In the genomic region with DNA sequence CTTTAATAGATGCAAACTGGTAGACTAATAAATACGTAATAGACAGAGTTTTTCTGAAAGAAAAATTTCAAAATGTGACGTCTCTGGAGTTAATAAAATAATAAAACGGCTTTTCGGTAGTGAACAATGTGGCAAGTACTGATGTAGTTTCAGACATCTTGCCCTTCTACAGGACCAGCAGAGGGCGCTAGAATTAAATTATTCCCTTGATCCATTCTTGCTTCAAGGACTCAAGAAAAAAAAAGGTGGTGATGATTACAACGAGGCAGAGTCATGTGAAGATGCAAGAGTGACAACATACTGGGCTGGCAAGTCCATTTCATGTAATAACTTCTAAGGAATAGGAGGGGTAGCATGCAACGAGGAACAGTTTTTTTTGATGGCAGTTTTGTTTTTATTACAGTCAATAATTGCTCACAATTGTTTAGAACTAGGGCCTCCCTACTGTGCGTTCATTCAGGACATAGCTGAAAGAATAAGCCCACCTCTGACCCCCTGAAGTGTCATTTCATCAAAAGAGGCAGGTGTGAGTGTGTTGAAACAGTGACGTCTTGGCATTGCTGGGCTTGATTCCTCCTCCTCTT, we compare ENCODE assay signal across 8 cellular contexts.
DNase-seq lines count a peak whose midpoint lies in the region; ATAC-seq, FAIRE-seq and TF ChIP-seq lines count a peak whose summit lies in the region.

No MANE protein-coding gene starts in this region.

- H3K4me1 ChIP-seq in DOHH2 (ENCODE audit: control insufficient read depth, low read length): no peaks in the 10 kb centered on the region
- H3K4me1 ChIP-seq in kidney (ENCODE audit: control insufficient read depth in 1 of 2, insufficient read depth in 1 of 2, low read depth in 1 of 2, low read length in 2 of 2): no peaks in the 10 kb centered on the region

- no peaks in the 10 kb centered on the region for H3K9me3 ChIP-seq in DOHH2 (ENCODE audit: control insufficient read depth, insufficient read depth, low read length)
- H3K9me3 ChIP-seq in kidney (ENCODE audit: control insufficient read depth in 1 of 2, low read length in 2 of 2): no peaks in the 10 kb centered on the region

- no peaks in the 10 kb centered on the region for H3F3A ChIP-seq in DOHH2 (ENCODE audit: control insufficient read depth, insufficient read depth)

- H3K27ac ChIP-seq in DOHH2 (ENCODE audit: low read depth, low read length) (no peak overlapping the region), kidney (ENCODE audit: low read depth in 2 of 2, low read length in 2 of 2) (no peak overlapping the region)

- H3K4me3 ChIP-seq in DOHH2 (ENCODE audit: low read length) (no peak overlapping the region), kidney (ENCODE audit: low read length in 2 of 2) (no peak overlapping the region)

- FAIRE-seq in HTR-8/SVneo (lab: Jason Lieb, UNC) (no peak), kidney (lab: Jason Lieb, UNC) (no peak)

- no peaks in the 10 kb centered on the region for H3K9me2 ChIP-seq in DOHH2 (replicated peaks; ENCODE audit: control insufficient read depth, low read length)

- intact Hi-C loops in kidney (cut with DNase I): no loop called here

- no peaks in the 10 kb centered on the region for H3K79me2 ChIP-seq in DOHH2 (ENCODE audit: control insufficient read depth, low read length)

- no peak overlapping the region for H3K9ac ChIP-seq in kidney (ENCODE audit: low read length in 2 of 2)

- no peak overlapping the region for H3K4me2 ChIP-seq in DOHH2 (ENCODE audit: low read length)

- peak; percentile 65 for ATAC-seq in stimulated activated naive CD8-positive, alpha-beta T cell treated with anti-CD3 and anti-CD28 coated beads, Interleukin-15, Interleukin-2, amounts not matched to agents 100 U/mL and 50 U/mL, for 24 hours
- no peak for ATAC-seq in HG02970 (IDR thresholded peaks at IDR 0.05; ENCODE audit: low FRiP score, unreplicated experiment)

- H3K27me3 ChIP-seq in DOHH2 (ENCODE audit: control insufficient read depth, low read length): no peaks in the 10 kb centered on the region

- peak; percentile 85 for TF ChIP-seq CTCF in DOHH2 (IDR thresholded peaks at IDR 0.05; ENCODE audit: low read depth, low read length, poor library complexity, severe bottlenecking)
- TF ChIP-seq CTCF in kidney (IDR thresholded peaks at IDR 0.05; ENCODE audit: borderline replicate concordance, extremely low read depth, insufficient read depth): peak; percentile 65

- H4K20me1 ChIP-seq in DOHH2 (ENCODE audit: control insufficient read depth, insufficient read depth, low read depth, low read length): no peaks in the 10 kb centered on the region

- in situ Hi-C loops in T47D (cut with HindIII; ENCODE audit: low pct_unique_long_range_greater_than_20kb, low sequenced_read_pairs): no loop called here

- DNase-seq in HTR-8/SVneo (ENCODE audit: insufficient read length, low spot score): peak; percentile 17
- DNase-seq in NCI-H82 (lab: John Stamatoyannopoulos, UW): peak; percentile 78
- peak; percentile 9 to 60 for DNase-seq in T47D (ENCODE audit: low read depth in 1 of 2, low spot score in 1 of 2)
- no peak for DNase-seq in kidney
- DNase-seq in stimulated activated naive CD8-positive, alpha-beta T cell treated with anti-CD3 and anti-CD28 coated beads, Interleukin-15, Interleukin-2, amounts not matched to agents 100 U/mL and 50 U/mL, for 24 hours: peak; percentile 37
- no peak for DNase-seq in effector CD4-positive, alpha-beta T cell

- H3K36me3 ChIP-seq in DOHH2 (ENCODE audit: control insufficient read depth, low read length) (no peaks in the 10 kb centered on the region), kidney (ENCODE audit: control insufficient read depth in 1 of 2, insufficient read depth in 2 of 2, low read length in 2 of 2) (no peaks in the 10 kb centered on the region)

Comparison
In these comparisons a context has a peak if more than half of its experiments do, and no peak if none do; other contexts are left out.
1. DNase-seq: peak in HTR-8/SVneo (single experiment), NCI-H82 (single experiment), T47D (2 of 2) and stimulated activated naive CD8-positive, alpha-beta T cell treated with anti-CD3 and anti-CD28 coated beads, Interleukin-15, Interleukin-2, amounts not matched to agents 100 U/mL and 50 U/mL, for 24 hours (single experiment); none in kidney (single experiment) and effector CD4-positive, alpha-beta T cell (single experiment).